18 cellular contexts compared by ENCODE assay signal in the genomic region with DNA sequence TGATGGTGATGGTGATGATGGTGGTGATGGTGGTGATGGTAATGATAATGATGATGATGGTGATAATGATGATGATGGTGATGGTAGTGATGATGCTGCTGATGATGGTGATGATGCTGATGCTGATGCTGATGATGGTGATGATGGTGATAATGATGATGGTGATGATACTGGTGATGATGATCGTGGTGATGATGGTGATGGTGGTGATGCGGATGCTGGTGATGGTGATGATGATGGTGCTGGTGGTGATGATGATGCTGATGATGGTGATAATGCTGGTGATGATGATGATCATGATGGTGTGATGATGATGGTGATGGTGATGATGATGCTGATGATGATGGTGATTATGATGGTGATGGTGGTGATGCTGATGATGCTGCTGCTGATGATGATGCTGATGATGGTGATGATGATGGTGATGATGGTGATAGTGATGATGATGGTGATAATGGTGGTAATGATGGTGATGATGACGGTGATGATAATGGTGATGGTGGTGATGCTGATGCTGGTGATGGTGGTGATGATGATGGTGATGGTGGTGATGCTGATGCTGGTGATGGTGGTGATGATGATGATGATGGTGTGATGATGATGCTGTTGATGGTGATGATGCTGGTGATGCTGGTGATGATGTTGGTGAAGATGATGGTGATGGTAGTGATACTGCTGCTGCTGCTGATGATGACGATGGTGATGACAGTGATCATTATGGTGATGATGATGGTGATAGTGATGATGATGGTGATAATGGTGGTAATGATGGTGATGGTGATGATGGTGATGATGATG.
DNase-seq lines count a peak whose midpoint lies in the region; ATAC-seq, FAIRE-seq and TF ChIP-seq lines count a peak whose summit lies in the region.
"Had no signal": no experiment of that assay in that cellular context is flagged by ENCODE, and none has a peak within 500 bp of the region (broad histone marks: within the 10 kb centered on the region; RNA-seq: fewer than 3 reads in every experiment).

No MANE protein-coding gene starts in this region.

- H3K9me3 ChIP-seq in HepG2 (ENCODE audit: low read length) (peaks cover 10% of the 10 kb centered on the region; the same call in 1 of the 2 replicates), right lobe of liver (no peaks in the 10 kb centered on the region), IMR-90 (ENCODE audit: control insufficient read depth, insufficient read depth, low read length) (peaks cover 37% of the 10 kb centered on the region), neuronal stem cell (replicated peaks in 1 of 2; ENCODE audit: control insufficient read depth in 2 of 2, insufficient read depth in 1 of 2, low read depth in 1 of 2, low read length in 2 of 2) (peaks cover 0 to 4% of the 10 kb centered on the region in 2 donors)
- H3K9me3 ChIP-seq: BLaER1 treated with 17β-estradiol and CSF1 and Interleukin-3, amounts not matched to agents 10 nM and 100 nM had no signal

- H2AK5ac ChIP-seq in IMR-90 (ENCODE audit: low read depth, low read length) (no peak overlapping the region), neuronal stem cell (ENCODE audit: low read depth, low read length) (no peak overlapping the region)

- peaks cover 1 to 8% of the 10 kb centered on the region in 2 experiments; a peak in 3 of 5 replicates for H3K27me3 ChIP-seq in HepG2 (ENCODE audit: control insufficient read depth in 1 of 2, insufficient read depth in 2 of 2, low read length in 2 of 2)
- no peaks in the 10 kb centered on the region for H3K27me3 ChIP-seq in right lobe of liver
- no peaks in the 10 kb centered on the region for H3K27me3 ChIP-seq in IMR-90 (ENCODE audit: control insufficient read depth, insufficient read depth, low read length)
- H3K27me3 ChIP-seq in neuronal stem cell (ENCODE audit: control insufficient read depth in 3 of 3, insufficient read depth in 3 of 3, low read depth in 1 of 3, low read length in 3 of 3) = no peaks in the 10 kb centered on the region
- H3K27me3 ChIP-seq: BLaER1 treated with 17β-estradiol and CSF1 and Interleukin-3, amounts not matched to agents 10 nM and 100 nM had no signal

- H3K4me1 ChIP-seq in HepG2 (ENCODE audit: insufficient read depth, low read length) = no peaks in the 10 kb centered on the region
- no peaks in the 10 kb centered on the region for H3K4me1 ChIP-seq in right lobe of liver
- H3K4me1 ChIP-seq in IMR-90 (ENCODE audit: control insufficient read depth, insufficient read depth, low read length) = no peaks in the 10 kb centered on the region
- H3K4me1 ChIP-seq in neuronal stem cell (ENCODE audit: control insufficient read depth in 2 of 2, insufficient read depth in 1 of 2, low read depth in 1 of 2, low read length in 2 of 2) = no peaks in the 10 kb centered on the region
- H3K4me1 ChIP-seq: BLaER1 treated with 17β-estradiol and CSF1 and Interleukin-3, amounts not matched to agents 10 nM and 100 nM had no signal

- H2AK9ac ChIP-seq in IMR-90 (replicated peaks; ENCODE audit: low read depth, low read length, poor library complexity) = no peak overlapping the region

- TF ChIP-seq POLR2A in HepG2 (IDR thresholded peaks at IDR 0.05; ENCODE audit: insufficient read depth in 1 of 2, low read depth in 2 of 2, low read length in 2 of 2) (no peak), right lobe of liver (IDR thresholded peaks at IDR 0.05) (no peak), IMR-90 (IDR thresholded peaks at IDR 0.05; ENCODE audit: low read depth, low read length) (no peak)

- CTCF ChIA-PET in HepG2 (lab: Yijun Ruan, JAX; ENCODE audit: low intra/inter-chr PET ratio, low total read pairs) (no interaction called here), IMR-90 (lab: Yijun Ruan, JAX) (no interaction called here)

- no peak overlapping the region for H4K5ac ChIP-seq in IMR-90 (ENCODE audit: low read depth, low read length)

- 5% methylated on average over 4 of the region's 4 CpGs for WGBS in HepG2 (ENCODE audit: low lambda C conversion rate)
- WGBS in right lobe of liver (ENCODE audit: insufficient coverage, low coverage, low lambda C conversion rate, missing lambda C conversion rate) = 74% methylated on average over 4 of the region's 4 CpGs
- WGBS in IMR-90 (ENCODE audit: extremely low coverage in 2 of 2, insufficient read length in 1 of 2), 2 experiments = 60% methylated on average over 4 of the region's 4 CpGs; no CpG with 5 or more reads in 1 of the 2 experiments
- WGBS in neuronal stem cell (ENCODE audit: extremely low coverage in 2 of 2, insufficient read length in 2 of 2, insufficient replicate concordance in 1 of 2), 2 donors = no CpG with 5 or more reads among the region's 4 CpGs

- no peak overlapping the region for H2BK120ac ChIP-seq in IMR-90 (ENCODE audit: low read depth, low read length)
- no peak overlapping the region for H2BK120ac ChIP-seq in neuronal stem cell (ENCODE audit: low read depth, low read length)

- TF ChIP-seq RAD21 in HepG2 (CRISPR knock-in tag; IDR thresholded peaks at IDR 0.05) (no peak), IMR-90 (IDR thresholded peaks at IDR 0.05; ENCODE audit: low read length) (no peak)

- H4K8ac ChIP-seq in IMR-90 (ENCODE audit: low read depth in 2 of 2, low read length in 2 of 2) (no peak overlapping the region), neuronal stem cell (ENCODE audit: low read depth, low read length) (no peak overlapping the region)

- no peak overlapping the region for H2BK15ac ChIP-seq in IMR-90 (ENCODE audit: low read depth, low read length)
- H2BK15ac ChIP-seq in neuronal stem cell (ENCODE audit: low read length) = no peak overlapping the region

- no peak for DNase-seq in HepG2 (ENCODE audit: low spot score)
- no peak for DNase-seq in right lobe of liver
- DNase-seq in IMR-90 = no peak
- DNase-seq in neuronal stem cell (ENCODE audit: low spot score) = no peak
- DNase-seq in NCI-H187 treated with DMSO at 0.1 percent for 48 hours (lab: John Stamatoyannopoulos, UW) = no peak
- no peak for DNase-seq in hippocampal formation (lab: John Stamatoyannopoulos, UW)
- DNase-seq: 8988T; ACHN; Calu3; CD4-positive, CD25-positive, alpha-beta regulatory T cell; DMS79; GOT3; HCEC 1CT; Karpas-422 had no signal

- H3K18ac ChIP-seq in IMR-90 (ENCODE audit: low read depth, low read length) = no peak overlapping the region
- H3K18ac ChIP-seq in neuronal stem cell (ENCODE audit: low read length) = no peak overlapping the region

- no peak for FAIRE-seq in HepG2 (lab: Jason Lieb, UNC)
- FAIRE-seq: GM12878, GM19239 had no signal

- POLR2A ChIA-PET in HepG2 (lab: Yijun Ruan, JAX) (no interaction called here), IMR-90 (lab: Charles Lee; ENCODE audit: unreplicated experiment) (no interaction called here)

- no peak overlapping the region for H3K9ac ChIP-seq in HepG2 (ENCODE audit: insufficient read depth, low read depth, low read length)
- H3K9ac ChIP-seq in IMR-90 (ENCODE audit: low read depth, low read length) = no peak overlapping the region
- no peak overlapping the region for H3K9ac ChIP-seq in neuronal stem cell (ENCODE audit: low read depth, low read length, poor library complexity)
- H3K9ac ChIP-seq: BLaER1 treated with 17β-estradiol and CSF1 and Interleukin-3, amounts not matched to agents 10 nM and 100 nM had no signal

- H3K4me3 ChIP-seq in HepG2 (replicated peaks in 1 of 3; ENCODE audit: insufficient read depth in 1 of 3, low read depth in 2 of 3, low read length in 3 of 3) (no peak overlapping the region), right lobe of liver (no peak overlapping the region), IMR-90 (ENCODE audit: insufficient read depth, low read depth, low read length) (no peak overlapping the region), neuronal stem cell (ENCODE audit: low read length in 2 of 2) (peak overlapping the region in 1 of 2 donors; percentile 21)
- H3K4me3 ChIP-seq: BLaER1 treated with 17β-estradiol and CSF1 and Interleukin-3, amounts not matched to agents 10 nM and 100 nM; GM12878 had no signal

- H3K9me1 ChIP-seq in IMR-90 (ENCODE audit: insufficient read depth, low read length) = no peaks in the 10 kb centered on the region

- in situ Hi-C loops in HepG2 (cut with HindIII; ENCODE audit: extremely low pct_ligation_motif_present, low pct_unique_long_range_greater_than_20kb) (no loop called here), IMR-90 (cut with MboI; ENCODE audit: low sequenced_read_pairs) (no loop called here)

- H2AFZ ChIP-seq in HepG2 (ENCODE audit: low read length) = no peak overlapping the region
- H2AFZ ChIP-seq in IMR-90 (replicated peaks; ENCODE audit: low read length, poor library complexity) = no peak overlapping the region
- no peak overlapping the region for H2AFZ ChIP-seq in neuronal stem cell (ENCODE audit: low read length)

- H3K4me2 ChIP-seq in HepG2 (ENCODE audit: low read depth, low read length) (no peak overlapping the region), IMR-90 (ENCODE audit: low read depth, low read length) (no peak overlapping the region), neuronal stem cell (ENCODE audit: insufficient read depth, low read length, poor library complexity, severe bottlenecking) (no peak overlapping the region)
- H3K4me2 ChIP-seq: BLaER1 treated with 17β-estradiol and CSF1 and Interleukin-3, amounts not matched to agents 10 nM and 100 nM had no signal

- no peak overlapping the region for H3K27ac ChIP-seq in HepG2 (ENCODE audit: extremely low read length, insufficient read depth, low read length)
- no peak overlapping the region for H3K27ac ChIP-seq in right lobe of liver
- H3K27ac ChIP-seq in IMR-90 (ENCODE audit: insufficient read depth, low read length) = no peak overlapping the region
- no peak overlapping the region for H3K27ac ChIP-seq in neuronal stem cell (replicated peaks; ENCODE audit: low read length)
- H3K27ac ChIP-seq: BLaER1 treated with 17β-estradiol and CSF1 and Interleukin-3, amounts not matched to agents 10 nM and 100 nM had no signal

- H3K36me3 ChIP-seq in HepG2 (replicated peaks in 1 of 2; ENCODE audit: control insufficient read depth in 1 of 2, insufficient read depth in 2 of 2, low read length in 2 of 2) = no peaks in the 10 kb centered on the region
- H3K36me3 ChIP-seq in right lobe of liver = no peaks in the 10 kb centered on the region
- no peaks in the 10 kb centered on the region for H3K36me3 ChIP-seq in IMR-90 (ENCODE audit: control insufficient read depth, insufficient read depth, low read length)
- no peaks in the 10 kb centered on the region for H3K36me3 ChIP-seq in neuronal stem cell (replicated peaks in 1 of 2; ENCODE audit: control insufficient read depth in 2 of 2, insufficient read depth in 2 of 2, low read length in 2 of 2)
- H3K36me3 ChIP-seq: BLaER1 treated with 17β-estradiol and CSF1 and Interleukin-3, amounts not matched to agents 10 nM and 100 nM had no signal

- no peak overlapping the region for H3K56ac ChIP-seq in IMR-90 (ENCODE audit: extremely low read depth, insufficient read depth, low read length)

- H4K91ac ChIP-seq in IMR-90 (ENCODE audit: insufficient read depth, low read depth, low read length) (no peak overlapping the region), neuronal stem cell (ENCODE audit: low read depth, low read length, poor library complexity) (peak overlapping the region; percentile 19)

- H2BK5ac ChIP-seq in IMR-90 (ENCODE audit: low read depth, low read length, poor library complexity, severe bottlenecking) = peak overlapping the region; percentile 13
- no peak overlapping the region for H2BK5ac ChIP-seq in neuronal stem cell (ENCODE audit: low read length)

- ATAC-seq in HepG2 (no peak), right lobe of liver (no peak), IMR-90 (ENCODE audit: low read depth) (no peak), HG03025 (IDR thresholded peaks at IDR 0.05; ENCODE audit: low FRiP score, unreplicated experiment) (no peak)
- ATAC-seq: GM12878 had no signal

- dilution Hi-C loops in IMR-90 (cut with HindIII; ENCODE audit: low sequenced_read_pairs, unreplicated experiment) = no loop called here

- no peak overlapping the region for H2BK20ac ChIP-seq in IMR-90 (ENCODE audit: low read depth, low read length)

- TF ChIP-seq EP300 in HepG2 (IDR thresholded peaks at IDR 0.05; ENCODE audit: low read depth in 2 of 2, low read length in 2 of 2) (no peak), HepG2 (CRISPR knock-in tag; IDR thresholded peaks at IDR 0.05; ENCODE audit: borderline replicate concordance) (no peak)

- no peak overlapping the region for H3K14ac ChIP-seq in IMR-90 (replicated peaks; ENCODE audit: low read depth, low read length)
- no peak overlapping the region for H3K14ac ChIP-seq in neuronal stem cell (ENCODE audit: low read length)

- H3K79me2 ChIP-seq in HepG2 (ENCODE audit: insufficient read depth, low read length) = no peaks in the 10 kb centered on the region

- no peak overlapping the region for H3K23ac ChIP-seq in IMR-90 (ENCODE audit: low read depth, low read length)
- H3K23ac ChIP-seq in neuronal stem cell (ENCODE audit: low read depth, low read length, poor library complexity) = peak overlapping the region; percentile 31

- TF ChIP-seq CTCF in HepG2 (CRISPR knock-in tag; IDR thresholded peaks at IDR 0.05) (no peak), right lobe of liver (IDR thresholded peaks at IDR 0.05) (no peak), IMR-90 (conservative IDR thresholded peaks at IDR 0.05; ENCODE audit: low read depth, low read length) (no peak)

- intact Hi-C loops in HepG2 (cut with micrococcal nuclease; ENCODE audit: unreplicated experiment) (no loop called here), right lobe of liver (cut with DNase I) (no loop called here), IMR-90 (cut with micrococcal nuclease) (no loop called here)

- H4K20me1 ChIP-seq in HepG2 (ENCODE audit: insufficient read depth, low read length) (no peaks in the 10 kb centered on the region), IMR-90 (ENCODE audit: insufficient read depth, low read length) (no peaks in the 10 kb centered on the region)
- H4K20me1 ChIP-seq: BLaER1 treated with 17β-estradiol and CSF1 and Interleukin-3, amounts not matched to agents 10 nM and 100 nM had no signal

- no peak overlapping the region for H2BK12ac ChIP-seq in neuronal stem cell (ENCODE audit: low read length)

- H3K79me1 ChIP-seq in IMR-90 (ENCODE audit: low read depth in 1 of 2, low read length in 2 of 2) (no peaks in the 10 kb centered on the region), neuronal stem cell (ENCODE audit: low read depth, low read length) (no peaks in the 10 kb centered on the region)

- H3K4ac ChIP-seq in IMR-90 (ENCODE audit: low read depth, low read length) (no peak overlapping the region), neuronal stem cell (ENCODE audit: low read length) (no peak overlapping the region)

- BruUV-seq in HepG2 (replicated peaks; lab: Mats Ljungman, UMichigan) (no TSS peak), IMR-90 (replicated peaks; lab: Mats Ljungman, UMichigan) (no TSS peak)
